15 cellular contexts compared by ENCODE assay signal in the genomic region with DNA sequence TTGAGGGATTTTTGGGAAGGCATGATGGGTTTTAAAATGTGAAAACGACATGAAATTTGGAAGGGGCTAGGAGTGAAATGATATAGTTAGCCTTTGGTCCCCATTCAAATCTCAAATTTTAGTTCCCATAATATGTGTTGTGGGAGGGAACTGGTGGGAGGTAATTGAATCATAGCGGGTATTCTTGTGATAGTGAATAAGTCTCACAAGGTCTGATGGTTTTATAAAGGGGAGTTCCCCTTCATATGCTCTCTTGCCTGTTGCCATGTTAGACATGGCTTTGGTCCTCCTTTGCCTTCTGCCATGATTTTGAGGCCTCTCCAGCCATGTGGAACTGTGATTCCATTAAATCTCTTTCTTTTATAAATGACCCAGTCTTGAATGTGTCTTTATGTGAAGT.
DNase-seq lines count a peak whose midpoint lies in the region; ATAC-seq and TF ChIP-seq lines count a peak whose summit lies in the region.
"Had no signal": no experiment of that assay in that cellular context is flagged by ENCODE, and none has a peak within 500 bp of the region (broad histone marks: within the 10 kb centered on the region; RNA-seq: fewer than 3 reads in every experiment).

No MANE protein-coding gene starts in this region.

- H3K9me3 Mint-ChIP-seq in activated T-cell treated with anti-CD3 and anti-CD28 coated beads, Interleukin-2, amount 50 U/mL, for 24 hours = peaks cover 23% of the 10 kb centered on the region
- peaks cover 20% of the 10 kb centered on the region for H3K9me3 Mint-ChIP-seq in CD8-positive, alpha-beta T cell
- peaks cover 30% of the 10 kb centered on the region for H3K9me3 Mint-ChIP-seq in activated naive CD8-positive, alpha-beta T cell treated with anti-CD3 and anti-CD28 coated beads for 36 hours
- peaks cover 11% of the 10 kb centered on the region for H3K9me3 Mint-ChIP-seq in stimulated activated effector memory CD8-positive, alpha-beta T cell treated with anti-CD3 and anti-CD28 coated beads, Interleukin-12 subunit alpha, Interleukin-12 subunit beta, amount 100 ng/mL, for 72 hours

- no peak overlapping the region for H3K9ac ChIP-seq in MM.1S (ENCODE audit: low read length)
- H3K9ac ChIP-seq: GM23248 had no signal

- no peak for TF ChIP-seq CTCF in CD8-positive, alpha-beta T cell (IDR thresholded peaks at IDR 0.05)
- TF ChIP-seq CTCF in MM.1S (IDR thresholded peaks at IDR 0.05; ENCODE audit: low read length) = no peak

- intact Hi-C loops in CD8-positive, alpha-beta T cell (cut with DNase I, micrococcal nuclease) = no loop called here

- no peak for DNase-seq in activated T-cell treated with anti-CD3 and anti-CD28 coated beads, Interleukin-2, amount 50 U/mL, for 24 hours
- no peak for DNase-seq in activated T-cell treated with anti-CD3 and anti-CD28 coated beads for 4 hours
- no peak for DNase-seq in CD8-positive, alpha-beta T cell
- no peak for DNase-seq in activated naive CD8-positive, alpha-beta T cell treated with anti-CD3 and anti-CD28 coated beads for 36 hours
- no peak for DNase-seq in stimulated activated effector memory CD8-positive, alpha-beta T cell treated with anti-CD3 and anti-CD28 coated beads, Interleukin-12 subunit alpha, Interleukin-12 subunit beta, amount 100 ng/mL, for 72 hours (ENCODE audit: low spot score in 2 of 2)
- DNase-seq in MM.1S = no peak
- DNase-seq: GM23248, H7, NCI-H1092 treated with DMSO at 0.1 percent for 48 hours, NCI-H1436, NCI-H187 treated with DMSO at 0.1 percent for 48 hours, NCI-H2107, NCI-H524, NCI-H774 had no signal

- no peaks in the 10 kb centered on the region for H3K27me3 ChIP-seq in CD8-positive, alpha-beta T cell (ENCODE audit: insufficient read depth, low read length)
- H3K27me3 ChIP-seq in MM.1S (replicated peaks; ENCODE audit: insufficient read depth, low read length) = no peaks in the 10 kb centered on the region

- H3K4me1 Mint-ChIP-seq in activated T-cell treated with anti-CD3 and anti-CD28 coated beads, Interleukin-2, amount 50 U/mL, for 24 hours (ENCODE audit: low read depth) = peaks cover 42% of the 10 kb centered on the region
- H3K4me1 Mint-ChIP-seq in CD8-positive, alpha-beta T cell (ENCODE audit: low read depth) = peaks cover 47% of the 10 kb centered on the region
- peaks cover 35% of the 10 kb centered on the region for H3K4me1 Mint-ChIP-seq in activated naive CD8-positive, alpha-beta T cell treated with anti-CD3 and anti-CD28 coated beads for 36 hours
- peaks cover 27% of the 10 kb centered on the region for H3K4me1 Mint-ChIP-seq in stimulated activated effector memory CD8-positive, alpha-beta T cell treated with anti-CD3 and anti-CD28 coated beads, Interleukin-12 subunit alpha, Interleukin-12 subunit beta, amount 100 ng/mL, for 72 hours

- no peaks in the 10 kb centered on the region for H4K20me1 ChIP-seq in MM.1S (ENCODE audit: insufficient read depth, low read length)

- no peaks in the 10 kb centered on the region for H3K9me2 ChIP-seq in MM.1S (replicated peaks; ENCODE audit: insufficient read depth, low read length)

- H3K79me2 ChIP-seq in MM.1S (ENCODE audit: low read length) = no peaks in the 10 kb centered on the region

- peaks cover 4% of the 10 kb centered on the region for H3K9me3 ChIP-seq in CD8-positive, alpha-beta T cell (ENCODE audit: low read length)
- no peaks in the 10 kb centered on the region for H3K9me3 ChIP-seq in MM.1S (replicated peaks; ENCODE audit: insufficient read depth, low read length)

- H3K36me3 Mint-ChIP-seq in activated T-cell treated with anti-CD3 and anti-CD28 coated beads, Interleukin-2, amount 50 U/mL, for 24 hours (ENCODE audit: low read depth) = peaks cover 59% of the 10 kb centered on the region
- peaks cover 35% of the 10 kb centered on the region for H3K36me3 Mint-ChIP-seq in CD8-positive, alpha-beta T cell
- H3K36me3 Mint-ChIP-seq in activated naive CD8-positive, alpha-beta T cell treated with anti-CD3 and anti-CD28 coated beads for 36 hours = peaks cover 47% of the 10 kb centered on the region
- H3K36me3 Mint-ChIP-seq in stimulated activated effector memory CD8-positive, alpha-beta T cell treated with anti-CD3 and anti-CD28 coated beads, Interleukin-12 subunit alpha, Interleukin-12 subunit beta, amount 100 ng/mL, for 72 hours = no peaks in the 10 kb centered on the region

- no peak overlapping the region for H3K4me3 Mint-ChIP-seq in activated T-cell treated with anti-CD3 and anti-CD28 coated beads, Interleukin-2, amount 50 U/mL, for 24 hours
- no peak overlapping the region for H3K4me3 Mint-ChIP-seq in CD8-positive, alpha-beta T cell
- H3K4me3 Mint-ChIP-seq in activated naive CD8-positive, alpha-beta T cell treated with anti-CD3 and anti-CD28 coated beads for 36 hours = no peak overlapping the region
- H3K4me3 Mint-ChIP-seq in stimulated activated effector memory CD8-positive, alpha-beta T cell treated with anti-CD3 and anti-CD28 coated beads, Interleukin-12 subunit alpha, Interleukin-12 subunit beta, amount 100 ng/mL, for 72 hours = no peak overlapping the region

- POLR2A ChIA-PET in CD8-positive, alpha-beta T cell (lab: Charles Lee) = no interaction called here

- no peak overlapping the region for H3K4me2 ChIP-seq in MM.1S (ENCODE audit: low read depth, low read length)

- H3K27ac Mint-ChIP-seq in activated T-cell treated with anti-CD3 and anti-CD28 coated beads, Interleukin-2, amount 50 U/mL, for 24 hours = peak overlapping the region; percentile 27
- peak overlapping the region; percentile 72 for H3K27ac Mint-ChIP-seq in CD8-positive, alpha-beta T cell
- peak overlapping the region; percentile 30 for H3K27ac Mint-ChIP-seq in activated naive CD8-positive, alpha-beta T cell treated with anti-CD3 and anti-CD28 coated beads for 36 hours
- H3K27ac Mint-ChIP-seq in stimulated activated effector memory CD8-positive, alpha-beta T cell treated with anti-CD3 and anti-CD28 coated beads, Interleukin-12 subunit alpha, Interleukin-12 subunit beta, amount 100 ng/mL, for 72 hours = no peak overlapping the region

- no peaks in the 10 kb centered on the region for H3F3A ChIP-seq in MM.1S (ENCODE audit: insufficient read depth, low read length)

- ATAC-seq in CD8-positive, alpha-beta T cell = no peak
- ATAC-seq in stimulated activated effector memory CD8-positive, alpha-beta T cell treated with anti-CD3 and anti-CD28 coated beads, Interleukin-12 subunit alpha, Interleukin-12 subunit beta, amount 100 ng/mL, for 72 hours = peak; percentile 70
- no peak for ATAC-seq in GM21786 (IDR thresholded peaks at IDR 0.05; ENCODE audit: unreplicated experiment)

- no peak overlapping the region for H2AFZ ChIP-seq in MM.1S (ENCODE audit: low read length)
- H2AFZ ChIP-seq: GM23248 had no signal

- CTCF ChIA-PET in CD8-positive, alpha-beta T cell (lab: Charles Lee) = no interaction called here

- no peak overlapping the region for H3K4me3 ChIP-seq in CD8-positive, alpha-beta T cell (ENCODE audit: low read depth, low read length)
- H3K4me3 ChIP-seq in MM.1S (ENCODE audit: low read length) = no peak overlapping the region
- H3K4me3 ChIP-seq: GM23248 had no signal

- H3K27me3 Mint-ChIP-seq in activated T-cell treated with anti-CD3 and anti-CD28 coated beads, Interleukin-2, amount 50 U/mL, for 24 hours = no peaks in the 10 kb centered on the region
- no peaks in the 10 kb centered on the region for H3K27me3 Mint-ChIP-seq in CD8-positive, alpha-beta T cell (ENCODE audit: low read depth)
- no peaks in the 10 kb centered on the region for H3K27me3 Mint-ChIP-seq in activated naive CD8-positive, alpha-beta T cell treated with anti-CD3 and anti-CD28 coated beads for 36 hours

- H3K4me1 ChIP-seq in CD8-positive, alpha-beta T cell (ENCODE audit: insufficient read depth, low read length) = no peaks in the 10 kb centered on the region
- H3K4me1 ChIP-seq in MM.1S (ENCODE audit: low read length) = no peaks in the 10 kb centered on the region

- H3K36me3 ChIP-seq in CD8-positive, alpha-beta T cell (ENCODE audit: insufficient read depth, low read length) = no peaks in the 10 kb centered on the region
- no peaks in the 10 kb centered on the region for H3K36me3 ChIP-seq in MM.1S (replicated peaks; ENCODE audit: insufficient read depth, low read length)

- no peak overlapping the region for H3K27ac ChIP-seq in CD8-positive, alpha-beta T cell (ENCODE audit: low read depth, low read length)
- H3K27ac ChIP-seq in MM.1S (ENCODE audit: low read length) = no peak overlapping the region
- H3K27ac ChIP-seq: GM23248 had no signal
